ENCODE assay signal across 21 cellular contexts in the genomic region with DNA sequence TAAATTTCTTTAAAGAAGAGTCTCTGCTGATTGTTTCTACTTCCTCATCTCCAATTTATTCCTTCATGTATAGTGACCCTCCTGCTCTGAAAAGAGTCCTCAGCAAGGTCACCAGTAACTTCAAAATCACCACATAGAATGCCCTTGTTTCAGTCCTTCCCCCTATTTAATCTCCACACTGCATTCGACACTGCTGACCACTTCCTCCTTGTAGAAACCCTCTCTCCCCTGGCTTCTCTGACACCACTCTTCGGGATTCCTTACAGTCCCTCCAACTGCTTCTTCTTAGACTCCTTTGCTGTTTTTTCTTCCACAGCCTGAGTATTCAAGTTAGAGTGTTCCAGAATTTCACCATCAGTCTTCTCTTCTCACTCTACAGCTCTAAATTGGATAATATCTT.
"Had no signal": no experiment of that assay in that cellular context is flagged by ENCODE, and none has a peak within 500 bp of the region (broad histone marks: within the 10 kb centered on the region; RNA-seq: fewer than 3 reads in every experiment).

No MANE protein-coding gene starts in this region.

- DNase-seq: activated CD4-positive, alpha-beta T cell treated with anti-CD3 and anti-CD28 coated beads for 4 hours; activated CD8-positive, alpha-beta memory T cell treated with anti-CD3 and anti-CD28 coated beads, Interleukin-2, amount 50 U/mL, for 4 hours; activated CD8-positive, alpha-beta T cell treated with anti-CD3 and anti-CD28 coated beads for 36 hours; activated gamma-delta T cell treated with Interleukin-2 at 50 U/mL for 16 hours; activated naive CD4-positive, alpha-beta T cell treated with anti-CD3 and anti-CD28 coated beads, Interleukin-2, amount 50 U/mL, for 16 hours; activated T-cell treated with anti-CD3 and anti-CD28 coated beads, Interleukin-2, amount 50 U/mL, for 72 hours; aorta; caudate nucleus; colonic mucosa; dermis blood vessel endothelial cell; Karpas-422; NCI-H1105 treated with DMSO at 0.1 percent for 48 hours; NCI-H146; NCI-H1930; NCI-H2171; NCI-H226; NCI-H526 treated with DMSO at 0.1 percent for 48 hours; NK-92 treated with Interleukin-12 subunit alpha and Interleukin-12 subunit beta, amount 100 ng/mL, for 24 hours; RPMI8226 had no signal

- H3K9me3 ChIP-seq: colonic mucosa had no signal

- H3K4me3 ChIP-seq: breast epithelium, colonic mucosa, SK-N-MC had no signal

- H3K36me3 ChIP-seq: breast epithelium, colonic mucosa had no signal

- H3K27ac ChIP-seq: breast epithelium, colonic mucosa, SK-N-MC had no signal

- H3K27me3 ChIP-seq: breast epithelium, colonic mucosa had no signal

- H3K4me1 ChIP-seq: breast epithelium, colonic mucosa had no signal
